ENCODE assay signal across 12 cellular contexts in genomic region chr11:82174610-82175009, GRCh38.
DNase-seq lines count a peak whose midpoint lies in the region; ATAC-seq, FAIRE-seq and TF ChIP-seq lines count a peak whose summit lies in the region.
"Had no signal": no experiment of that assay in that cellular context is flagged by ENCODE, and none has a peak within 500 bp of the region (broad histone marks: within the 10 kb centered on the region; RNA-seq: fewer than 3 reads in every experiment).

No MANE protein-coding gene starts in this region.

- H3K27ac ChIP-seq in GM23338 (ENCODE audit: low read depth) (no peak overlapping the region), endodermal cell (ENCODE audit: low read depth, low read length) (no peak overlapping the region), vagina (no peak overlapping the region)
- no peak overlapping the region for H3K27ac ChIP-seq in effector memory CD4-positive, alpha-beta T cell (ENCODE audit: insufficient read depth, low read length, poor library complexity, severe bottlenecking)

- H3K27ac Mint-ChIP-seq in GM23338 (no peak overlapping the region), endodermal cell (no peak overlapping the region)
- H3K27ac Mint-ChIP-seq: effector memory CD8-positive, alpha-beta T cell; immature natural killer cell had no signal

- no peak overlapping the region for H2AFZ ChIP-seq in GM23338

- no peaks in the 10 kb centered on the region for H3K79me2 ChIP-seq in GM23338 (replicated peaks; ENCODE audit: insufficient read depth)

- H3K4me3 Mint-ChIP-seq in GM23338 (no peak overlapping the region), endodermal cell (no peak overlapping the region)
- H3K4me3 Mint-ChIP-seq: effector memory CD8-positive, alpha-beta T cell; immature natural killer cell had no signal

- no peaks in the 10 kb centered on the region for H3K36me3 Mint-ChIP-seq in GM23338 (ENCODE audit: low read depth)
- H3K36me3 Mint-ChIP-seq in endodermal cell (ENCODE audit: low read depth), result no peaks in the 10 kb centered on the region
- H3K36me3 Mint-ChIP-seq: immature natural killer cell had no signal

- TF ChIP-seq CTCF in GM23338 (conservative IDR thresholded peaks at IDR 0.05; ENCODE audit: low read depth in 2 of 2) (peak; percentile 53 to 74), endodermal cell (conservative IDR thresholded peaks at IDR 0.05) (peak; percentile 77), vagina (IDR thresholded peaks at IDR 0.05) (no peak)

- H3K4me3 ChIP-seq in GM23338 (no peak overlapping the region), endodermal cell (ENCODE audit: low read length) (no peak overlapping the region), vagina (no peak overlapping the region)
- no peak overlapping the region for H3K4me3 ChIP-seq in effector memory CD4-positive, alpha-beta T cell (ENCODE audit: insufficient read depth, low read depth, low read length, poor library complexity, severe bottlenecking)

- H3K4me1 ChIP-seq in GM23338 (ENCODE audit: insufficient read depth), result 0 out of 2 replicates have a peak, but pooled peaks cover 6% of the 10 kb centered on the region
- H3K4me1 ChIP-seq in endodermal cell (ENCODE audit: control insufficient read depth, insufficient read depth, low read length), result peaks cover 3% of the 10 kb centered on the region
- H3K4me1 ChIP-seq in vagina, result no peaks in the 10 kb centered on the region
- H3K4me1 ChIP-seq in effector memory CD4-positive, alpha-beta T cell (ENCODE audit: control insufficient read depth, insufficient read depth, low read length, poor library complexity, severe bottlenecking), result no peaks in the 10 kb centered on the region

- H3K9me3 Mint-ChIP-seq in GM23338, result no peaks in the 10 kb centered on the region
- H3K9me3 Mint-ChIP-seq in endodermal cell, result peaks cover 3% of the 10 kb centered on the region
- H3K9me3 Mint-ChIP-seq: effector memory CD8-positive, alpha-beta T cell had no signal

- peaks cover 4% of the 10 kb centered on the region; the same call in 2 of the 3 replicates for H3K4me1 Mint-ChIP-seq in GM23338
- H3K4me1 Mint-ChIP-seq in endodermal cell, result peaks cover 14% of the 10 kb centered on the region
- H3K4me1 Mint-ChIP-seq: immature natural killer cell had no signal

- in situ Hi-C loops in ACHN (cut with HindIII; ENCODE audit: low pct_ligation_motif_present, low pct_unique_long_range_greater_than_20kb, low sequenced_read_pairs), result no loop called here

- H3F3A ChIP-seq in GM23338 (replicated peaks; ENCODE audit: low read depth), result no peaks in the 10 kb centered on the region

- peak; percentile 53 for ATAC-seq in GM23338
- ATAC-seq: activated CD4-positive, CD25-positive, alpha-beta regulatory T cell treated with anti-CD3 and anti-CD28 coated beads, Interleukin-2, amount 50 U/mL, for 24 hours; effector memory CD8-positive, alpha-beta T cell had no signal

- no peak for FAIRE-seq in frontal cortex (lab: Jason Lieb, UNC)

- H3K27me3 Mint-ChIP-seq in GM23338 (ENCODE audit: insufficient read depth, low read depth, poor library complexity), result no peaks in the 10 kb centered on the region
- H3K27me3 Mint-ChIP-seq in endodermal cell (ENCODE audit: insufficient read depth), result no peaks in the 10 kb centered on the region
- H3K27me3 Mint-ChIP-seq: effector memory CD8-positive, alpha-beta T cell had no signal

- H3K9ac ChIP-seq in endodermal cell (ENCODE audit: extremely low read depth, low read length, poor library complexity, severe bottlenecking), result no peak overlapping the region

- no peaks in the 10 kb centered on the region for H3K27me3 ChIP-seq in GM23338 (ENCODE audit: insufficient read depth)
- H3K27me3 ChIP-seq in endodermal cell (ENCODE audit: control insufficient read depth, insufficient read depth, low read length, poor library complexity, severe bottlenecking), result no peaks in the 10 kb centered on the region
- no peaks in the 10 kb centered on the region for H3K27me3 ChIP-seq in vagina
- H3K27me3 ChIP-seq in effector memory CD4-positive, alpha-beta T cell (replicated peaks; ENCODE audit: control insufficient read depth, insufficient read depth, low read length, poor library complexity, severe bottlenecking), result no peaks in the 10 kb centered on the region

- no peaks in the 10 kb centered on the region for H4K20me1 ChIP-seq in GM23338 (replicated peaks; ENCODE audit: insufficient read depth)

- intact Hi-C loops in vagina (cut with DNase I), result no loop called here

- TF ChIP-seq POLR2A in vagina (IDR thresholded peaks at IDR 0.05), result no peak

- DNase-seq in ACHN, result peak; percentile 2
- peak; percentile 73 for DNase-seq in GM23338 (ENCODE audit: low spot score)
- DNase-seq in NCI-H460 (ENCODE audit: extremely low read depth, low read depth), result peak; percentile 1
- peak; percentile 67 for DNase-seq in endodermal cell
- no peak for DNase-seq in frontal cortex (ENCODE audit: low spot score in 2 of 2)
- no peak for DNase-seq in NCI-H446 treated with DMSO at 0.1 percent for 48 hours (lab: John Stamatoyannopoulos, UW)
- DNase-seq in vagina (ENCODE audit: extremely low spot score in 2 of 2), result no peak
- DNase-seq in effector memory CD4-positive, alpha-beta T cell, result no peak
- DNase-seq: activated naive CD4-positive, alpha-beta T cell treated with anti-CD3 and anti-CD28 coated beads, Interleukin-2, amount 50 U/mL, for 16 hours; effector memory CD8-positive, alpha-beta T cell; immature natural killer cell had no signal

- 87 to 95% methylated on average over 2 of the region's 2 CpGs for WGBS in endodermal cell (ENCODE audit: insufficient coverage in 1 of 2, insufficient read length in 1 of 2), 2 experiments

- H3K9me2 ChIP-seq in GM23338 (ENCODE audit: insufficient read depth), result peaks cover 9% of the 10 kb centered on the region; the same call in 1 of the 2 replicates

- H3K9me3 ChIP-seq in endodermal cell (ENCODE audit: control insufficient read depth, low read length), result no peaks in the 10 kb centered on the region
- no peaks in the 10 kb centered on the region for H3K9me3 ChIP-seq in vagina
- H3K9me3 ChIP-seq in effector memory CD4-positive, alpha-beta T cell (ENCODE audit: control insufficient read depth, low read length), result no peaks in the 10 kb centered on the region

- H3K36me3 ChIP-seq in GM23338 (ENCODE audit: insufficient read depth) (no peaks in the 10 kb centered on the region), endodermal cell (ENCODE audit: control insufficient read depth, insufficient read depth, low read length) (no peaks in the 10 kb centered on the region), vagina (no peaks in the 10 kb centered on the region)
- no peaks in the 10 kb centered on the region for H3K36me3 ChIP-seq in effector memory CD4-positive, alpha-beta T cell (ENCODE audit: control insufficient read depth, insufficient read depth, low read length)

- no peak overlapping the region for H3K4me2 ChIP-seq in GM23338

TF ChIP-seq in GM23338, 12 proteins besides CTCF, POLR2A, EP300 and RAD21 (continues in another document):
- no peak for TF ChIP-seq EZH2phosphoT487 (IDR thresholded peaks at IDR 0.05; ENCODE audit: unreplicated experiment)
- TF ChIP-seq POLR2AphosphoS5 (IDR thresholded peaks at IDR 0.05; ENCODE audit: low read depth), result no peak
- no peak for TF ChIP-seq JUNB (IDR thresholded peaks at IDR 0.05; ENCODE audit: unreplicated experiment)
- TF ChIP-seq, protein P1, sequence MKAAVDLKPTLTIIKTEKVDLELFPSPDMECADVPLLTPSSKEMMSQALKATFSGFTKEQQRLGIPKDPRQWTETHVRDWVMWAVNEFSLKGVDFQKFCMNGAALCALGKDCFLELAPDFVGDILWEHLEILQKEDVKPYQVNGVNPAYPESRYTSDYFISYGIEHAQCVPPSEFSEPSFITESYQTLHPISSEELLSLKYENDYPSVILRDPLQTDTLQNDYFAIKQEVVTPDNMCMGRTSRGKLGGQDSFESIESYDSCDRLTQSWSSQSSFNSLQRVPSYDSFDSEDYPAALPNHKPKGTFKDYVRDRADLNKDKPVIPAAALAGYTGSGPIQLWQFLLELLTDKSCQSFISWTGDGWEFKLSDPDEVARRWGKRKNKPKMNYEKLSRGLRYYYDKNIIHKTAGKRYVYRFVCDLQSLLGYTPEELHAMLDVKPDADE (IDR thresholded peaks at IDR 0.05), result no peak
- no peak for TF ChIP-seq ZNF114 (CRISPR knock-in tag; IDR thresholded peaks at IDR 0.05)
- no peak for TF ChIP-seq NANOG (IDR thresholded peaks at IDR 0.05; ENCODE audit: borderline replicate concordance)
- TF ChIP-seq REST (IDR thresholded peaks at IDR 0.05; ENCODE audit: unreplicated experiment), result no peak
- no peak for TF ChIP-seq STAT1 (IDR thresholded peaks at IDR 0.05; ENCODE audit: unreplicated experiment)

Comparison
In these comparisons a context has a peak if more than half of its experiments do, and no peak if none do; other contexts are left out.
1. DNase-seq: peak in ACHN (single experiment), GM23338 (single experiment), NCI-H460 (single experiment) and endodermal cell (single experiment); none in frontal cortex (0 of 2), NCI-H446 treated with DMSO at 0.1 percent for 48 hours (single experiment), vagina (0 of 2) and effector memory CD4-positive, alpha-beta T cell (0 of 3).
2. CTCF ChIP-seq: peak in GM23338 (2 of 2) and endodermal cell (single experiment); none in vagina (0 of 3).